20 cellular contexts compared by ENCODE assay signal in genomic region chr21:25362375-25363267, GRCh38.
A peak's percentile ranks its signal among the peaks of the same experiment; 100 is the strongest.
DNase-seq lines count a peak whose midpoint lies in the region; ATAC-seq and TF ChIP-seq lines count a peak whose summit lies in the region.
"Had no signal": no experiment of that assay in that cellular context is flagged by ENCODE, and none has a peak within 500 bp of the region (broad histone marks: within the 10 kb centered on the region; RNA-seq: fewer than 3 reads in every experiment).

No MANE protein-coding gene starts in this region.

- no peak overlapping the region for H3K27ac ChIP-seq in GM23338 (ENCODE audit: low read depth)
- H3K27ac ChIP-seq: PC-9, SJCRH30 had no signal

- no peak for DNase-seq in activated T-cell treated with anti-CD3 and anti-CD28 coated beads, Interleukin-2, amount 50 U/mL, for 4 hours
- no peak for DNase-seq in activated T-cell treated with anti-CD3 and anti-CD28 coated beads, Interleukin-2, amount 50 U/mL, for 1 hour
- no peak for DNase-seq in GM23338 (ENCODE audit: low spot score)
- DNase-seq in activated naive CD8-positive, alpha-beta T cell treated with anti-CD3 and anti-CD28 coated beads for 36 hours: no peak
- no peak for DNase-seq in stimulated activated naive CD8-positive, alpha-beta T cell treated with anti-CD3 and anti-CD28 coated beads, Interleukin-15, amount 100 ng/mL, for 72 hours
- no peak for DNase-seq in NCI-H1048 (lab: John Stamatoyannopoulos, UW)
- DNase-seq: ACHN, AML-193, COR-L47, GF-D8, KBM-7, NCI-H1092, NCI-H146, NCI-H2081, NCI-H774, PC-9, SJCRH30 had no signal

- H3K36me3 Mint-ChIP-seq in activated T-cell treated with anti-CD3 and anti-CD28 coated beads, Interleukin-2, amount 50 U/mL, for 4 hours (ENCODE audit: insufficient read depth): no peaks in the 10 kb centered on the region
- H3K36me3 Mint-ChIP-seq in GM23338 (ENCODE audit: low read depth): no peaks in the 10 kb centered on the region
- peaks cover 4% of the 10 kb centered on the region for H3K36me3 Mint-ChIP-seq in activated naive CD8-positive, alpha-beta T cell treated with anti-CD3 and anti-CD28 coated beads for 36 hours
- H3K36me3 Mint-ChIP-seq: CD14-positive monocyte had no signal

- no peak overlapping the region for H3K4me3 Mint-ChIP-seq in activated T-cell treated with anti-CD3 and anti-CD28 coated beads, Interleukin-2, amount 50 U/mL, for 4 hours
- no peak overlapping the region for H3K4me3 Mint-ChIP-seq in GM23338
- no peak overlapping the region for H3K4me3 Mint-ChIP-seq in activated naive CD8-positive, alpha-beta T cell treated with anti-CD3 and anti-CD28 coated beads for 36 hours
- H3K4me3 Mint-ChIP-seq in stimulated activated naive CD8-positive, alpha-beta T cell treated with anti-CD3 and anti-CD28 coated beads, Interleukin-15, amount 100 ng/mL, for 72 hours: no peak overlapping the region
- H3K4me3 Mint-ChIP-seq: CD14-positive monocyte had no signal

- H3K27me3 ChIP-seq in GM23338 (ENCODE audit: insufficient read depth): no peaks in the 10 kb centered on the region
- H3K27me3 ChIP-seq: SJCRH30 had no signal

- TF ChIP-seq CTCF in GM23338 (conservative IDR thresholded peaks at IDR 0.05; ENCODE audit: low read depth in 2 of 2): no peak

- H3K27ac Mint-ChIP-seq in GM23338: peak overlapping the region; percentile 52; the same call in 1 of the 2 replicates
- peak overlapping the region; percentile 1 for H3K27ac Mint-ChIP-seq in activated naive CD8-positive, alpha-beta T cell treated with anti-CD3 and anti-CD28 coated beads for 36 hours
- H3K27ac Mint-ChIP-seq in stimulated activated naive CD8-positive, alpha-beta T cell treated with anti-CD3 and anti-CD28 coated beads, Interleukin-15, amount 100 ng/mL, for 72 hours: no peak overlapping the region
- H3K27ac Mint-ChIP-seq: CD14-positive monocyte had no signal

- no peaks in the 10 kb centered on the region for H3K4me1 ChIP-seq in GM23338 (ENCODE audit: insufficient read depth)
- H3K4me1 ChIP-seq: HAP-1, SJCRH30 had no signal

- no peaks in the 10 kb centered on the region for H3F3A ChIP-seq in GM23338 (replicated peaks; ENCODE audit: low read depth)

- no peak overlapping the region for H2AFZ ChIP-seq in GM23338
- H2AFZ ChIP-seq: PC-9 had no signal

- no peaks in the 10 kb centered on the region for H4K20me1 ChIP-seq in GM23338 (replicated peaks; ENCODE audit: insufficient read depth)

- peaks cover 6% of the 10 kb centered on the region for H3K9me2 ChIP-seq in GM23338 (ENCODE audit: insufficient read depth)

- H3K9me3 Mint-ChIP-seq in activated T-cell treated with anti-CD3 and anti-CD28 coated beads, Interleukin-2, amount 50 U/mL, for 4 hours: no peaks in the 10 kb centered on the region
- H3K9me3 Mint-ChIP-seq in GM23338: no peaks in the 10 kb centered on the region; the same call in 1 of the 3 replicates
- H3K9me3 Mint-ChIP-seq in activated naive CD8-positive, alpha-beta T cell treated with anti-CD3 and anti-CD28 coated beads for 36 hours: no peaks in the 10 kb centered on the region
- no peaks in the 10 kb centered on the region for H3K9me3 Mint-ChIP-seq in stimulated activated naive CD8-positive, alpha-beta T cell treated with anti-CD3 and anti-CD28 coated beads, Interleukin-15, amount 100 ng/mL, for 72 hours

- peak; percentile 64 to 79 for ATAC-seq in activated T-cell treated with anti-CD3 and anti-CD28 coated beads, Interleukin-2, amount 50 U/mL, for 4 hours
- no peak for ATAC-seq in GM23338
- ATAC-seq in stimulated activated naive CD8-positive, alpha-beta T cell treated with anti-CD3 and anti-CD28 coated beads, Interleukin-15, amount 100 ng/mL, for 72 hours: peak; percentile 77
- no peak for ATAC-seq in HG03139 (IDR thresholded peaks at IDR 0.05; ENCODE audit: unreplicated experiment)

- H3K36me3 ChIP-seq in GM23338 (ENCODE audit: insufficient read depth): 0 out of 2 replicates have a peak, but pooled peaks cover 3% of the 10 kb centered on the region
- H3K36me3 ChIP-seq: HAP-1, SJCRH30 had no signal

- no peaks in the 10 kb centered on the region for H3K79me2 ChIP-seq in GM23338 (replicated peaks; ENCODE audit: insufficient read depth)

- no peak overlapping the region for H3K4me3 ChIP-seq in GM23338
- H3K4me3 ChIP-seq: HAP-1, PC-9, SJCRH30 had no signal

- no peak overlapping the region for H3K4me2 ChIP-seq in GM23338
- H3K4me2 ChIP-seq: PC-9 had no signal

- no peaks in the 10 kb centered on the region for H3K27me3 Mint-ChIP-seq in activated T-cell treated with anti-CD3 and anti-CD28 coated beads, Interleukin-2, amount 50 U/mL, for 4 hours (ENCODE audit: low read depth)
- H3K27me3 Mint-ChIP-seq in GM23338 (ENCODE audit: insufficient read depth, low read depth, poor library complexity): no peaks in the 10 kb centered on the region
- H3K27me3 Mint-ChIP-seq in activated naive CD8-positive, alpha-beta T cell treated with anti-CD3 and anti-CD28 coated beads for 36 hours: peaks cover 13% of the 10 kb centered on the region
- H3K27me3 Mint-ChIP-seq in stimulated activated naive CD8-positive, alpha-beta T cell treated with anti-CD3 and anti-CD28 coated beads, Interleukin-15, amount 100 ng/mL, for 72 hours: peaks cover 22% of the 10 kb centered on the region

- peaks cover 9% of the 10 kb centered on the region for H3K4me1 Mint-ChIP-seq in activated T-cell treated with anti-CD3 and anti-CD28 coated beads, Interleukin-2, amount 50 U/mL, for 4 hours (ENCODE audit: low read depth)
- 0 out of 3 replicates have a peak, but pooled peaks cover 2% of the 10 kb centered on the region for H3K4me1 Mint-ChIP-seq in GM23338
- H3K4me1 Mint-ChIP-seq in activated naive CD8-positive, alpha-beta T cell treated with anti-CD3 and anti-CD28 coated beads for 36 hours: peaks cover 11% of the 10 kb centered on the region
- H3K4me1 Mint-ChIP-seq in stimulated activated naive CD8-positive, alpha-beta T cell treated with anti-CD3 and anti-CD28 coated beads, Interleukin-15, amount 100 ng/mL, for 72 hours: peaks cover 10% of the 10 kb centered on the region
- H3K4me1 Mint-ChIP-seq: CD14-positive monocyte had no signal

TF ChIP-seq in GM23338, 12 proteins besides CTCF, POLR2A, EP300 and RAD21 (continues in another document):
- TF ChIP-seq EZH2phosphoT487 (IDR thresholded peaks at IDR 0.05; ENCODE audit: unreplicated experiment) (no peak), STAT1 (IDR thresholded peaks at IDR 0.05; ENCODE audit: unreplicated experiment) (no peak), NANOG (IDR thresholded peaks at IDR 0.05; ENCODE audit: borderline replicate concordance) (no peak), ZNF331 (CRISPR knock-in tag; IDR thresholded peaks at IDR 0.05; ENCODE audit: low read depth) (no peak), CREB1 (CRISPR knock-in tag; IDR thresholded peaks at IDR 0.05; ENCODE audit: low read depth) (no peak), ZNF114 (CRISPR knock-in tag; IDR thresholded peaks at IDR 0.05) (no peak), ETS1 (IDR thresholded peaks at IDR 0.05) (no peak)

Comparison
In these comparisons a context has a peak if more than half of its experiments do, and no peak if none do; other contexts are left out.
1. ATAC-seq: peak in activated T-cell treated with anti-CD3 and anti-CD28 coated beads, Interleukin-2, amount 50 U/mL, for 4 hours (2 of 2) and stimulated activated naive CD8-positive, alpha-beta T cell treated with anti-CD3 and anti-CD28 coated beads, Interleukin-15, amount 100 ng/mL, for 72 hours (single experiment); none in GM23338 (single experiment) and HG03139 (single experiment).
2. H3K27ac Mint-ChIP-seq: peak in GM23338 (single experiment) and activated naive CD8-positive, alpha-beta T cell treated with anti-CD3 and anti-CD28 coated beads for 36 hours (single experiment); none in stimulated activated naive CD8-positive, alpha-beta T cell treated with anti-CD3 and anti-CD28 coated beads, Interleukin-15, amount 100 ng/mL, for 72 hours (0 of 2).